11 cellular contexts compared by ENCODE assay signal in genomic region chr11:64267207-64267945, GRCh38. TPM values are rescaled to one million over a fixed set of nuclear protein-coding genes. Genes with fewer than 3 reads are reported as not detected.
DNase-seq lines count a peak whose midpoint lies in the region; ATAC-seq, FAIRE-seq and TF ChIP-seq lines count a peak whose summit lies in the region.
"Had no signal": no experiment of that assay in that cellular context is flagged by ENCODE, and none has a peak within 500 bp of the region (broad histone marks: within the 10 kb centered on the region; RNA-seq: fewer than 3 reads in every experiment).

No MANE protein-coding gene starts in this region.

- no peak for ATAC-seq in WTC11
- ATAC-seq in stimulated activated naive B cell treated with anti-CD40 and anti-IgM and Interleukin-4, amounts not matched to agents 10 μg/mL and 1 μg/mL and 100 μg/mL, for 72 hours (replicated peaks): no peak
- ATAC-seq in GM19023 (IDR thresholded peaks at IDR 0.05; ENCODE audit: unreplicated experiment): no peak

- CTCF ChIA-PET in WTC11 (lab: Charles Lee): interaction anchor here (0.8 to 6.2 kb wide), 7 partner anchors 9 to 87 kb away, joined by 3 to 75 read pairs (median 13); partner anchors contain the start of genes CATSPERZ, ESRRA and PLCB3

- H3K27ac ChIP-seq in kidney (ENCODE audit: low read depth in 2 of 2, low read length in 2 of 2): peak overlapping the region; percentile 82 to 91

- FAIRE-seq in kidney (lab: Jason Lieb, UNC): no peak
- FAIRE-seq: H1 had no signal

- H3K27ac Mint-ChIP-seq in WTC11: peak overlapping the region; percentile 84; the same call in 1 of the 2 replicates
- peak overlapping the region; percentile 20 for H3K27ac Mint-ChIP-seq in stimulated activated naive B cell treated with anti-CD40 and anti-IgM and Interleukin-4, amounts not matched to agents 10 μg/mL and 1 μg/mL and 100 μg/mL, for 72 hours

- H3K4me3 Mint-ChIP-seq in WTC11: no peak overlapping the region
- peak overlapping the region; percentile 95 to 99 for H3K4me3 Mint-ChIP-seq in stimulated activated naive B cell treated with anti-CD40 and anti-IgM and Interleukin-4, amounts not matched to agents 10 μg/mL and 1 μg/mL and 100 μg/mL, for 72 hours

- H3K4me1 Mint-ChIP-seq in WTC11: peaks cover 16% of the 10 kb centered on the region
- H3K4me1 Mint-ChIP-seq in stimulated activated naive B cell treated with anti-CD40 and anti-IgM and Interleukin-4, amounts not matched to agents 10 μg/mL and 1 μg/mL and 100 μg/mL, for 72 hours: peaks cover 24 to 39% of the 10 kb centered on the region in 2 donors

- H3K9me3 ChIP-seq in kidney (ENCODE audit: control insufficient read depth in 1 of 2, low read length in 2 of 2): no peaks in the 10 kb centered on the region

- intact Hi-C loops in kidney (cut with DNase I): no loop called here

- POLR2A ChIA-PET in WTC11 (lab: Charles Lee): interaction anchor here (1.3 to 1.6 kb wide), 2 partner anchors 17 to 19 kb away, joined by 4 to 6 read pairs; no protein-coding TSS in a partner anchor

- DNase-seq in NCI-H2107 (lab: John Stamatoyannopoulos, UW) (peak; percentile 33), NCI-H2107 treated with DMSO at 0.1 percent for 48 hours (lab: John Stamatoyannopoulos, UW; ENCODE audit: unreplicated experiment) (no peak), WTC11 (ENCODE audit: low spot score) (no peak), kidney (no peak), ACHN (no peak), NCI-H1694 (lab: John Stamatoyannopoulos, UW) (no peak)
- DNase-seq in stimulated activated naive B cell treated with anti-CD40 and anti-IgM and Interleukin-4, amounts not matched to agents 10 μg/mL and 1 μg/mL and 100 μg/mL, for 72 hours: no peak
- DNase-seq: RPMI8226 had no signal

- H3K9me3 Mint-ChIP-seq in WTC11: no peaks in the 10 kb centered on the region
- H3K9me3 Mint-ChIP-seq in stimulated activated naive B cell treated with anti-CD40 and anti-IgM and Interleukin-4, amounts not matched to agents 10 μg/mL and 1 μg/mL and 100 μg/mL, for 72 hours: no peaks in the 10 kb centered on the region

- peaks cover 0 to 4% of the 10 kb centered on the region in 2 donors for H3K36me3 ChIP-seq in kidney (ENCODE audit: control insufficient read depth in 1 of 2, insufficient read depth in 2 of 2, low read length in 2 of 2)

- H3K27me3 Mint-ChIP-seq in WTC11 (ENCODE audit: low read depth): no peaks in the 10 kb centered on the region
- H3K27me3 Mint-ChIP-seq in stimulated activated naive B cell treated with anti-CD40 and anti-IgM and Interleukin-4, amounts not matched to agents 10 μg/mL and 1 μg/mL and 100 μg/mL, for 72 hours: no peaks in the 10 kb centered on the region

- H3K9ac ChIP-seq in kidney (ENCODE audit: low read length in 2 of 2): no peak overlapping the region

- in situ Hi-C loops in ACHN (cut with HindIII; ENCODE audit: low pct_ligation_motif_present, low pct_unique_long_range_greater_than_20kb, low sequenced_read_pairs): no loop called here

- TF ChIP-seq CTCF in WTC11 (IDR thresholded peaks at IDR 0.05) (no peak), kidney (IDR thresholded peaks at IDR 0.05; ENCODE audit: borderline replicate concordance, extremely low read depth, insufficient read depth) (no peak)

- H3K4me3 ChIP-seq in kidney (ENCODE audit: low read length in 2 of 2): no peak overlapping the region

- H3K4me1 ChIP-seq in kidney (ENCODE audit: control insufficient read depth in 1 of 2, insufficient read depth in 1 of 2, low read depth in 1 of 2, low read length in 2 of 2): peaks cover 9 to 18% of the 10 kb centered on the region in 2 donors

- H3K36me3 Mint-ChIP-seq in WTC11: peaks cover 23% of the 10 kb centered on the region
- peaks cover 30 to 48% of the 10 kb centered on the region in 2 donors for H3K36me3 Mint-ChIP-seq in stimulated activated naive B cell treated with anti-CD40 and anti-IgM and Interleukin-4, amounts not matched to agents 10 μg/mL and 1 μg/mL and 100 μg/mL, for 72 hours

TF ChIP-seq in WTC11, 78 proteins besides CTCF, POLR2A, EP300 and RAD21:
- TF ChIP-seq EMX1 (CRISPR knock-in tag; IDR thresholded peaks at IDR 0.05): no peak
- TF ChIP-seq OVOL2 (CRISPR knock-in tag; IDR thresholded peaks at IDR 0.05; ENCODE audit: borderline replicate concordance): no peak
- TF ChIP-seq CDX4 (CRISPR knock-in tag; IDR thresholded peaks at IDR 0.05; ENCODE audit: borderline replicate concordance): no peak
- no peak for TF ChIP-seq GABPB1 (CRISPR knock-in tag; IDR thresholded peaks at IDR 0.05)
- TF ChIP-seq ZNF512 (CRISPR knock-in tag; IDR thresholded peaks at IDR 0.05; ENCODE audit: borderline replicate concordance): no peak
- no peak for TF ChIP-seq AFF4 (CRISPR knock-in tag; IDR thresholded peaks at IDR 0.05; ENCODE audit: borderline replicate concordance)
- TF ChIP-seq ZNF671 (CRISPR knock-in tag; IDR thresholded peaks at IDR 0.05): no peak
- no peak for TF ChIP-seq NFYB (CRISPR knock-in tag; conservative IDR thresholded peaks at IDR 0.05; ENCODE audit: low read depth)
- TF ChIP-seq E2F4 (CRISPR knock-in tag; IDR thresholded peaks at IDR 0.05; ENCODE audit: borderline replicate concordance, low read depth): no peak
- no peak for TF ChIP-seq NR3C1 (CRISPR knock-in tag; conservative IDR thresholded peaks at IDR 0.05; ENCODE audit: low read depth)
TF ChIP-seq in WTC11: peak in this region for 0.

RNA-seq across cellular contexts. Expression of gene PLCB3, which starts 16.0 kb away (rescaled TPM):
- total RNA-seq in WTC11 (2021): 80.0 to 97.4 TPM (median 82.2 TPM) in 3 replicates
- total RNA-seq in kidney: 24.6 TPM
- polyA plus RNA-seq in kidney (ENCODE audit: insufficient read depth, low read depth, low replicate concordance): 9.6 TPM

RNA-seq across cellular contexts. Expression of gene BAD, which starts 17.1 kb away (rescaled TPM):
- 30.5 to 34.7 TPM (median 31.3 TPM) in 3 replicates for total RNA-seq in WTC11 (2021)
- 59.8 TPM for total RNA-seq in kidney
- 157 TPM for polyA plus RNA-seq in kidney (ENCODE audit: insufficient read depth, low read depth, low replicate concordance)

RNA-seq across cellular contexts. Expression of gene GPR137, which starts 18.3 kb away (rescaled TPM):
- total RNA-seq in WTC11 (2021) (51.1 to 53.8 TPM (median 51.8 TPM) in 3 replicates), kidney (44.0 TPM)
- 48.4 TPM for polyA plus RNA-seq in kidney (ENCODE audit: insufficient read depth, low read depth, low replicate concordance)

RNA-seq across cellular contexts. Expression of gene PPP1R14B, which starts 20.6 kb away (rescaled TPM):
- total RNA-seq in WTC11 (2021) (435 to 471 TPM (median 458 TPM) in 3 replicates), kidney (86.5 TPM)
- 145 TPM for polyA plus RNA-seq in kidney (ENCODE audit: insufficient read depth, low read depth, low replicate concordance)

RNA-seq across cellular contexts. Expression of gene KCNK4, which starts 23.7 kb away (rescaled TPM):
- total RNA-seq in WTC11 (2021) (0.25 to 0.74 TPM (median 0.48 TPM) in 3 replicates), kidney (not detected)
- polyA plus RNA-seq in kidney (ENCODE audit: insufficient read depth, low read depth, low replicate concordance): not detected
- total RNA-seq: epithelial cell of proximal tubule had no signal
- polyA plus RNA-seq: H1 had no signal
